ENCODE assay signal across 8 cellular contexts in genomic region chr16:4426722-4427372, GRCh38. TPM values are rescaled to one million over a fixed set of nuclear protein-coding genes. Genes with fewer than 3 reads are reported as not detected.
DNase-seq lines count a peak whose midpoint lies in the region; ATAC-seq and TF ChIP-seq lines count a peak whose summit lies in the region.

No MANE protein-coding gene starts in this region.

- no peak for ATAC-seq in stimulated activated effector memory CD8-positive, alpha-beta T cell treated with anti-CD3 and anti-CD28 coated beads, Interleukin-12 subunit alpha, Interleukin-12 subunit beta, amount 100 ng/mL, for 72 hours
- no peak for ATAC-seq in GM21717 (IDR thresholded peaks at IDR 0.05; ENCODE audit: unreplicated experiment)

- H4K20me1 ChIP-seq in hepatocyte (ENCODE audit: insufficient read depth, poor library complexity, severe bottlenecking), result no peaks in the 10 kb centered on the region

- H3K4me1 ChIP-seq in hepatocyte (ENCODE audit: insufficient read depth), result peaks cover 14% of the 10 kb centered on the region

- no peaks in the 10 kb centered on the region for H3K9me3 Mint-ChIP-seq in activated CD4-positive, alpha-beta memory T cell treated with anti-CD3 and anti-CD28 coated beads, Interleukin-2, amount 10 ng/mL, durations not matched to agents 7 days and 5 days
- H3K9me3 Mint-ChIP-seq in stimulated activated effector memory CD8-positive, alpha-beta T cell treated with anti-CD3 and anti-CD28 coated beads, Interleukin-12 subunit alpha, Interleukin-12 subunit beta, amount 100 ng/mL, for 72 hours, result no peaks in the 10 kb centered on the region

- H2AFZ ChIP-seq in hepatocyte, result no peak overlapping the region

- H3K4me3 Mint-ChIP-seq in activated CD4-positive, alpha-beta memory T cell treated with anti-CD3 and anti-CD28 coated beads, Interleukin-2, amount 10 ng/mL, durations not matched to agents 7 days and 5 days, result peak overlapping the region; percentile 82
- peak overlapping the region; percentile 92 for H3K4me3 Mint-ChIP-seq in stimulated activated effector memory CD8-positive, alpha-beta T cell treated with anti-CD3 and anti-CD28 coated beads, Interleukin-12 subunit alpha, Interleukin-12 subunit beta, amount 100 ng/mL, for 72 hours

- peak overlapping the region; percentile 91 for H3K27ac Mint-ChIP-seq in activated CD4-positive, alpha-beta memory T cell treated with anti-CD3 and anti-CD28 coated beads, Interleukin-2, amount 10 ng/mL, durations not matched to agents 7 days and 5 days
- H3K27ac Mint-ChIP-seq in stimulated activated effector memory CD8-positive, alpha-beta T cell treated with anti-CD3 and anti-CD28 coated beads, Interleukin-12 subunit alpha, Interleukin-12 subunit beta, amount 100 ng/mL, for 72 hours, result peak overlapping the region; percentile 99

- 95% methylated on average over 12 of the region's 12 CpGs for WGBS in hepatocyte (ENCODE audit: low lambda C conversion rate, missing lambda C conversion rate)

- no peaks in the 10 kb centered on the region for H3K27me3 Mint-ChIP-seq in activated CD4-positive, alpha-beta memory T cell treated with anti-CD3 and anti-CD28 coated beads, Interleukin-2, amount 10 ng/mL, durations not matched to agents 7 days and 5 days

- H3K4me3 ChIP-seq in HFF-Myc (replicated peaks; ENCODE audit: low read depth, low read length) (peak overlapping the region; percentile 85), hepatocyte (peak overlapping the region; percentile 74)

- no peaks in the 10 kb centered on the region for H3K36me3 ChIP-seq in hepatocyte (replicated peaks; ENCODE audit: insufficient read depth, low read depth)

- no peaks in the 10 kb centered on the region for H3K9me3 ChIP-seq in hepatocyte (ENCODE audit: low read depth)

- H3K4me2 ChIP-seq in hepatocyte, result peak overlapping the region; percentile 93

- CTCF ChIA-PET in activated CD4-positive, alpha-beta memory T cell treated with anti-CD3 and anti-CD28 coated beads, Interleukin-2, amount 10 ng/mL, durations not matched to agents 7 days and 5 days (lab: Charles Lee), result interaction anchor here (0.9 to 1.5 kb wide), 4 partner anchors 23 to 173 kb away, joined by 3 to 4 read pairs (median 3); no protein-coding TSS in a partner anchor

- peak overlapping the region; percentile 99 for H3K27ac ChIP-seq in hepatocyte

- H3K27me3 ChIP-seq in hepatocyte, result no peaks in the 10 kb centered on the region

- H3K4me1 Mint-ChIP-seq in activated CD4-positive, alpha-beta memory T cell treated with anti-CD3 and anti-CD28 coated beads, Interleukin-2, amount 10 ng/mL, durations not matched to agents 7 days and 5 days, result peaks cover 32% of the 10 kb centered on the region
- peaks cover 28% of the 10 kb centered on the region for H3K4me1 Mint-ChIP-seq in stimulated activated effector memory CD8-positive, alpha-beta T cell treated with anti-CD3 and anti-CD28 coated beads, Interleukin-12 subunit alpha, Interleukin-12 subunit beta, amount 100 ng/mL, for 72 hours

- no peak for DNase-seq in HFF-Myc (ENCODE audit: extremely low read depth, low read depth)
- no peak for DNase-seq in activated CD4-positive, alpha-beta memory T cell treated with anti-CD3 and anti-CD28 coated beads, Interleukin-2, amount 10 ng/mL, durations not matched to agents 7 days and 5 days
- DNase-seq in hepatocyte (ENCODE audit: low spot score), result no peak
- no peak for DNase-seq in stimulated activated effector memory CD8-positive, alpha-beta T cell treated with anti-CD3 and anti-CD28 coated beads, Interleukin-12 subunit alpha, Interleukin-12 subunit beta, amount 100 ng/mL, for 72 hours (ENCODE audit: low spot score in 2 of 2)
- DNase-seq in GM03348 (ENCODE audit: low spot score), result no peak
- no peak for DNase-seq in hepatic stellate cell (ENCODE audit: low spot score)
- DNase-seq in activated CD8-positive, alpha-beta memory T cell treated with anti-CD3 and anti-CD28 coated beads for 24 hours, result no peak

- POLR2A ChIA-PET in activated CD4-positive, alpha-beta memory T cell treated with anti-CD3 and anti-CD28 coated beads, Interleukin-2, amount 10 ng/mL, durations not matched to agents 7 days and 5 days (lab: Charles Lee), result interaction anchor here (0.6 to 5.1 kb wide), 3 partner anchors 12 to 76 kb away, joined by 3 to 46 read pairs (median 5); partner anchors contain the start of genes CORO7, HMOX2 and PAM16

- peaks cover 29% of the 10 kb centered on the region for H3K36me3 Mint-ChIP-seq in activated CD4-positive, alpha-beta memory T cell treated with anti-CD3 and anti-CD28 coated beads, Interleukin-2, amount 10 ng/mL, durations not matched to agents 7 days and 5 days (ENCODE audit: low read depth)
- H3K36me3 Mint-ChIP-seq in stimulated activated effector memory CD8-positive, alpha-beta T cell treated with anti-CD3 and anti-CD28 coated beads, Interleukin-12 subunit alpha, Interleukin-12 subunit beta, amount 100 ng/mL, for 72 hours, result peaks cover 64% of the 10 kb centered on the region

- H3K79me2 ChIP-seq in hepatocyte, result peaks cover 57% of the 10 kb centered on the region

- H3K9me2 ChIP-seq in hepatocyte (replicated peaks; ENCODE audit: insufficient read depth), result no peaks in the 10 kb centered on the region

- TF ChIP-seq CTCF in HFF-Myc (IDR thresholded peaks at IDR 0.05; ENCODE audit: low read depth, low read length, missing control alignments) (no peak), hepatocyte (IDR thresholded peaks at IDR 0.05; ENCODE audit: poor library complexity) (no peak)

RNA-seq across cellular contexts. Expression of gene DNAJA3, which starts 1.2 kb away (rescaled TPM):
- total RNA-seq in activated CD4-positive, alpha-beta memory T cell treated with anti-CD3 and anti-CD28 coated beads, Interleukin-2, amount 10 ng/mL, durations not matched to agents 7 days and 5 days, result 10 to 100 TPM; 39.5 to 41.1 TPM
- total RNA-seq in hepatocyte, result 55.3 and 59.2 TPM in 2 replicates
- polyA plus RNA-seq in hepatocyte, result 51.2 and 58.8 TPM in 2 replicates

RNA-seq across cellular contexts. Expression of gene CORO7, which starts 10.5 kb away (rescaled TPM):
- total RNA-seq in activated CD4-positive, alpha-beta memory T cell treated with anti-CD3 and anti-CD28 coated beads, Interleukin-2, amount 10 ng/mL, durations not matched to agents 7 days and 5 days, result 100 to 1,000 TPM; 244 to 245 TPM
- 13.9 and 18.2 TPM in 2 replicates for total RNA-seq in hepatocyte
- polyA plus RNA-seq in hepatocyte, result 33.3 and 34.4 TPM in 2 replicates

RNA-seq across cellular contexts. Expression of gene NMRAL1, which starts 47.6 kb away (rescaled TPM):
- 10 to 100 TPM; 49.5 to 56.2 TPM for total RNA-seq in activated CD4-positive, alpha-beta memory T cell treated with anti-CD3 and anti-CD28 coated beads, Interleukin-2, amount 10 ng/mL, durations not matched to agents 7 days and 5 days
- total RNA-seq in hepatocyte, result 42.7 and 47.6 TPM in 2 replicates
- 47.5 and 49.5 TPM in 2 replicates for polyA plus RNA-seq in hepatocyte

RNA-seq across cellular contexts. Expression of gene HMOX2, which starts 49.4 kb away (rescaled TPM):
- total RNA-seq in activated CD4-positive, alpha-beta memory T cell treated with anti-CD3 and anti-CD28 coated beads, Interleukin-2, amount 10 ng/mL, durations not matched to agents 7 days and 5 days, result 10 to 100 TPM; 77.4 to 83.4 TPM
- total RNA-seq in hepatocyte, result 57.7 and 68.8 TPM in 2 replicates
- 108 TPM in 2 replicates for polyA plus RNA-seq in hepatocyte

RNA-seq across cellular contexts. Expression of gene VASN, which starts 55.2 kb away (rescaled TPM):
- under 1 TPM in 1 of 2 experiments, not detected in 1; 0.08 TPM for total RNA-seq in activated CD4-positive, alpha-beta memory T cell treated with anti-CD3 and anti-CD28 coated beads, Interleukin-2, amount 10 ng/mL, durations not matched to agents 7 days and 5 days
- total RNA-seq in hepatocyte, result 10.0 and 12.1 TPM in 2 replicates
- polyA plus RNA-seq in hepatocyte, result 55.9 and 64.2 TPM in 2 replicates

Comparison
In these comparisons a context has a peak if more than half of its experiments do, and no peak if none do; other contexts are left out.
1. RNA of gene CORO7, which starts 10.5 kb away (total RNA-seq): 244 to 245 TPM in activated CD4-positive, alpha-beta memory T cell treated with anti-CD3 and anti-CD28 coated beads, Interleukin-2, amount 10 ng/mL, durations not matched to agents 7 days and 5 days; 13.9 to 18.2 TPM in hepatocyte; every median in the first group is over 10 times any median in the second.